ENCODE assay signal across 24 cellular contexts in the genomic region with DNA sequence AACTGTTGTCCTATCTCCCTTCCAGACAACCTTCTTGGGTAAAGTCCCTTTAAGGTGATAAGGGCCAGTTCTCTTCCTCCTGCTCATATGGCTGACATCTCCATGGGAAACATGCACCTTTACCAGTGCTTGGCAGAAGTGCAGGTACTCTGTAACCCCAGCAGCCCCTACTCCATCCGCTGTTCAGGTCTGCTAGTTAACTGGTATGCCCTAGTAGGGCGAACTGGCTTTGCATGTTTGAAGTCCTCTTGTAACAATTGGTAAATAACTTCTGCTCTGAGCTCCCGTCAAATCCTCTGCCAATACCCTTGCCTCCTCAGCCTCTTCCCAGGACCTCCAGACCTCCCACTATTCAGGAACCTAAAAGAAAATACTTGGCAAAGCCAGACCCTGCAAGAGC.
DNase-seq lines count a peak whose midpoint lies in the region; ATAC-seq and TF ChIP-seq lines count a peak whose summit lies in the region.
"Had no signal": no experiment of that assay in that cellular context is flagged by ENCODE, and none has a peak within 500 bp of the region (broad histone marks: within the 10 kb centered on the region; RNA-seq: fewer than 3 reads in every experiment).

No MANE protein-coding gene starts in this region.

- H3K23ac ChIP-seq in IMR-90 (ENCODE audit: low read depth, low read length), result no peak overlapping the region

- H3K4me1 Mint-ChIP-seq in stimulated activated naive CD8-positive, alpha-beta T cell treated with anti-CD3 and anti-CD28 coated beads, Interleukin-15, amount 100 ng/mL, for 72 hours, result no peaks in the 10 kb centered on the region

- no peak overlapping the region for H4K91ac ChIP-seq in IMR-90 (ENCODE audit: insufficient read depth, low read depth, low read length)

- no peaks in the 10 kb centered on the region for H3K27me3 Mint-ChIP-seq in stimulated activated naive CD8-positive, alpha-beta T cell treated with anti-CD3 and anti-CD28 coated beads, Interleukin-15, amount 100 ng/mL, for 72 hours
- H3K27me3 Mint-ChIP-seq: effector memory CD8-positive, alpha-beta T cell; natural killer cell treated with Interleukin-12 subunit alpha and Interleukin-12 subunit beta and Interleukin-15 and Interleukin-18, amount 100 ng/mL, for 72 hours; progenitor cell of endocrine pancreas had no signal

- H3K9ac ChIP-seq in IMR-90 (ENCODE audit: low read depth, low read length), result no peak overlapping the region
- no peak overlapping the region for H3K9ac ChIP-seq in smooth muscle cell (ENCODE audit: low read depth)

- H2AFZ ChIP-seq in IMR-90 (replicated peaks; ENCODE audit: low read length, poor library complexity) (peak overlapping the region; percentile 38), smooth muscle cell (ENCODE audit: low read depth) (peak overlapping the region; percentile 5), osteoblast (ENCODE audit: low read length) (no peak overlapping the region)

- no peak overlapping the region for H4K5ac ChIP-seq in IMR-90 (ENCODE audit: low read depth, low read length)

- H4K8ac ChIP-seq in IMR-90 (ENCODE audit: low read depth in 2 of 2, low read length in 2 of 2), result no peak overlapping the region

- H2AK5ac ChIP-seq in IMR-90 (ENCODE audit: low read depth, low read length), result no peak overlapping the region

- in situ Hi-C loops in IMR-90 (cut with MboI; ENCODE audit: low sequenced_read_pairs), result no loop called here

- H3K79me2 ChIP-seq in smooth muscle cell (ENCODE audit: low read depth) (no peaks in the 10 kb centered on the region), osteoblast (ENCODE audit: insufficient read depth, low read length) (no peaks in the 10 kb centered on the region)

- no peaks in the 10 kb centered on the region for H3K27me3 ChIP-seq in IMR-90 (ENCODE audit: control insufficient read depth, insufficient read depth, low read length)
- H3K27me3 ChIP-seq in ascending aorta, result no peaks in the 10 kb centered on the region
- no peaks in the 10 kb centered on the region for H3K27me3 ChIP-seq in smooth muscle cell (ENCODE audit: low read depth)
- no peaks in the 10 kb centered on the region for H3K27me3 ChIP-seq in osteoblast (ENCODE audit: insufficient read depth, low read length)
- H3K27me3 ChIP-seq: SJSA1, spleen had no signal

- H3K4me3 ChIP-seq in IMR-90 (ENCODE audit: insufficient read depth, low read depth, low read length), result no peak overlapping the region
- H3K4me3 ChIP-seq in ascending aorta, result no peak overlapping the region
- no peak overlapping the region for H3K4me3 ChIP-seq in mesodermal cell (ENCODE audit: extremely low read depth, insufficient read depth, low read length, poor library complexity, severe bottlenecking)
- no peak overlapping the region for H3K4me3 ChIP-seq in smooth muscle cell
- no peak overlapping the region for H3K4me3 ChIP-seq in osteoblast (ENCODE audit: insufficient read depth, low read length)
- H3K4me3 ChIP-seq: SJSA1, spleen had no signal

- H3K4ac ChIP-seq in IMR-90 (ENCODE audit: low read depth, low read length), result no peak overlapping the region

- intact Hi-C loops in IMR-90 (cut with micrococcal nuclease), result no loop called here
- intact Hi-C loops in ascending aorta (cut with DNase I), result no loop called here

- no peak overlapping the region for H2BK15ac ChIP-seq in IMR-90 (ENCODE audit: low read depth, low read length)

- H3K9me3 ChIP-seq in IMR-90 (ENCODE audit: control insufficient read depth, insufficient read depth, low read length) (no peaks in the 10 kb centered on the region), ascending aorta (no peaks in the 10 kb centered on the region), mesodermal cell (ENCODE audit: control insufficient read depth, low read length) (peaks cover 3% of the 10 kb centered on the region), smooth muscle cell (replicated peaks; ENCODE audit: low read depth) (no peaks in the 10 kb centered on the region), osteoblast (ENCODE audit: low read depth, low read length) (no peaks in the 10 kb centered on the region)
- H3K9me3 ChIP-seq: SJSA1 had no signal

- no CpG with 5 or more reads among the region's 3 CpGs for WGBS in IMR-90 (ENCODE audit: extremely low coverage in 2 of 2, insufficient read length in 1 of 2), 2 experiments
- 100% methylated on average over 3 of the region's 3 CpGs; no CpG with 5 or more reads in 1 of the 2 experiments for WGBS in mesodermal cell (ENCODE audit: insufficient coverage in 2 of 2), 2 experiments
- WGBS in smooth muscle cell (ENCODE audit: low lambda C conversion rate), result 88% methylated on average over 3 of the region's 3 CpGs

- TF ChIP-seq POLR2A in IMR-90 (IDR thresholded peaks at IDR 0.05; ENCODE audit: low read depth, low read length), result no peak

- peaks cover 18% of the 10 kb centered on the region for H3F3A ChIP-seq in smooth muscle cell (ENCODE audit: low read depth)

- H2AK9ac ChIP-seq in IMR-90 (replicated peaks; ENCODE audit: low read depth, low read length, poor library complexity), result no peak overlapping the region

- H3K4me1 ChIP-seq in IMR-90 (ENCODE audit: control insufficient read depth, insufficient read depth, low read length) (no peaks in the 10 kb centered on the region), ascending aorta (peaks cover 3 to 14% of the 10 kb centered on the region in 2 donors), mesodermal cell (ENCODE audit: control insufficient read depth, insufficient read depth, low read length, poor library complexity, severe bottlenecking) (peaks cover 37% of the 10 kb centered on the region), smooth muscle cell (ENCODE audit: low read depth) (peaks cover 26% of the 10 kb centered on the region), osteoblast (ENCODE audit: insufficient read depth, low read length) (peaks cover 9% of the 10 kb centered on the region)

- H2BK20ac ChIP-seq in IMR-90 (ENCODE audit: low read depth, low read length), result no peak overlapping the region

- DNase-seq in IMR-90 (no peak), ascending aorta (ENCODE audit: low spot score in 2 of 2) (no peak), smooth muscle cell (lab: John Stamatoyannopoulos, UW; ENCODE audit: unreplicated experiment) (no peak), osteoblast (ENCODE audit: insufficient read length, low spot score, missing footprints) (no peak), NCI-H1048 (lab: John Stamatoyannopoulos, UW) (no peak)
- no peak for DNase-seq in stimulated activated naive CD8-positive, alpha-beta T cell treated with anti-CD3 and anti-CD28 coated beads, Interleukin-15, amount 100 ng/mL, for 72 hours
- DNase-seq: effector memory CD8-positive, alpha-beta T cell; H9; kidney glomerular epithelial cell; NCI-H1105; NCI-H2029 treated with DMSO at 0.1 percent for 48 hours; NCI-H446; spleen; stimulated activated CD4-positive, alpha-beta T cell treated with anti-CD3 and anti-CD28 coated beads, Interleukin-4, amount 100 ng/mL, for 1 hour; stimulated activated naive CD4-positive, alpha-beta T cell treated with Interleukin-2 at 50 U/mL for 16 hours had no signal

- no peaks in the 10 kb centered on the region for H3K9me1 ChIP-seq in IMR-90 (ENCODE audit: insufficient read depth, low read length)

- H3K27ac Mint-ChIP-seq in stimulated activated naive CD8-positive, alpha-beta T cell treated with anti-CD3 and anti-CD28 coated beads, Interleukin-15, amount 100 ng/mL, for 72 hours, result no peak overlapping the region
- H3K27ac Mint-ChIP-seq: activated naive CD4-positive, alpha-beta T cell treated with anti-CD3 and anti-CD28 coated beads, Interleukin-2, amount 50 U/mL, for 72 hours; effector memory CD8-positive, alpha-beta T cell; natural killer cell treated with Interleukin-12 subunit alpha and Interleukin-12 subunit beta and Interleukin-15 and Interleukin-18, amount 100 ng/mL, for 72 hours; progenitor cell of endocrine pancreas; T-helper 1 cell treated with Interleukin-12 subunit alpha and Interleukin-12 subunit beta and Interleukin-4 antibody, amounts not matched to agents 30 μg/mL and 1 μg/mL, for 36 hours had no signal

- no TSS peak for BruUV-seq in IMR-90 (replicated peaks; lab: Mats Ljungman, UMichigan)

- POLR2A ChIA-PET in IMR-90 (lab: Charles Lee; ENCODE audit: unreplicated experiment), result no interaction called here

- no peaks in the 10 kb centered on the region for H3K79me1 ChIP-seq in IMR-90 (ENCODE audit: low read depth in 1 of 2, low read length in 2 of 2)

- no peaks in the 10 kb centered on the region for H3K9me3 Mint-ChIP-seq in stimulated activated naive CD8-positive, alpha-beta T cell treated with anti-CD3 and anti-CD28 coated beads, Interleukin-15, amount 100 ng/mL, for 72 hours
- H3K9me3 Mint-ChIP-seq: H9 had no signal

- TF ChIP-seq CTCF in IMR-90 (conservative IDR thresholded peaks at IDR 0.05; ENCODE audit: low read depth, low read length) (no peak), ascending aorta (IDR thresholded peaks at IDR 0.05) (no peak), smooth muscle cell (IDR thresholded peaks at IDR 0.05; ENCODE audit: borderline replicate concordance, insufficient read depth, poor library complexity, severe bottlenecking) (no peak), osteoblast (IDR thresholded peaks at IDR 0.05; ENCODE audit: extremely low read depth, low read depth, low read length) (no peak)

- H3K36me3 ChIP-seq in IMR-90 (ENCODE audit: control insufficient read depth, insufficient read depth, low read length), result no peaks in the 10 kb centered on the region
- H3K36me3 ChIP-seq in ascending aorta, result no peaks in the 10 kb centered on the region
- H3K36me3 ChIP-seq in mesodermal cell (ENCODE audit: control insufficient read depth, insufficient read depth, low read length), result no peaks in the 10 kb centered on the region
- H3K36me3 ChIP-seq in smooth muscle cell (ENCODE audit: low read depth), result no peaks in the 10 kb centered on the region
- H3K36me3 ChIP-seq in osteoblast (ENCODE audit: insufficient read depth, low read length), result no peaks in the 10 kb centered on the region
- H3K36me3 ChIP-seq: SJSA1, spleen had no signal

- H3K27ac ChIP-seq in IMR-90 (ENCODE audit: insufficient read depth, low read length) (no peak overlapping the region), ascending aorta (peak overlapping the region; percentile 62 to 83), mesodermal cell (ENCODE audit: low read depth, low read length, severe bottlenecking) (peak overlapping the region; percentile 99), smooth muscle cell (ENCODE audit: low read depth) (peak overlapping the region; percentile 88), osteoblast (ENCODE audit: low read depth, low read length) (no peak overlapping the region)

- no peak overlapping the region for H2BK120ac ChIP-seq in IMR-90 (ENCODE audit: low read depth, low read length)

- no peak overlapping the region for H3K4me3 Mint-ChIP-seq in stimulated activated naive CD8-positive, alpha-beta T cell treated with anti-CD3 and anti-CD28 coated beads, Interleukin-15, amount 100 ng/mL, for 72 hours
- H3K4me3 Mint-ChIP-seq: effector memory CD8-positive, alpha-beta T cell; H9; mesothelial cell of epicardium; natural killer cell treated with Interleukin-12 subunit alpha and Interleukin-12 subunit beta and Interleukin-15 and Interleukin-18, amount 100 ng/mL, for 72 hours; T-helper 1 cell treated with Interleukin-12 subunit alpha and Interleukin-12 subunit beta and Interleukin-4 antibody, amounts not matched to agents 30 μg/mL and 1 μg/mL, for 36 hours had no signal

- H3K14ac ChIP-seq in IMR-90 (replicated peaks; ENCODE audit: low read depth, low read length), result no peak overlapping the region

- dilution Hi-C loops in IMR-90 (cut with HindIII; ENCODE audit: low sequenced_read_pairs, unreplicated experiment), result no loop called here

- no peak overlapping the region for H3K4me2 ChIP-seq in IMR-90 (ENCODE audit: low read depth, low read length)
- peak overlapping the region; percentile 78 for H3K4me2 ChIP-seq in smooth muscle cell
- no peak overlapping the region for H3K4me2 ChIP-seq in osteoblast (ENCODE audit: insufficient read depth, low read length)

- no peak overlapping the region for H3K56ac ChIP-seq in IMR-90 (ENCODE audit: extremely low read depth, insufficient read depth, low read length)

- TF ChIP-seq RAD21 in IMR-90 (IDR thresholded peaks at IDR 0.05; ENCODE audit: low read length), result no peak

- ATAC-seq in IMR-90 (ENCODE audit: low read depth) (no peak), HG03442 (IDR thresholded peaks at IDR 0.05; ENCODE audit: unreplicated experiment) (no peak)
- no peak for ATAC-seq in stimulated activated naive CD8-positive, alpha-beta T cell treated with anti-CD3 and anti-CD28 coated beads, Interleukin-15, amount 100 ng/mL, for 72 hours
- ATAC-seq: activated naive CD4-positive, alpha-beta T cell treated with anti-CD3 and anti-CD28 coated beads, Interleukin-2, amount 50 U/mL, for 72 hours; effector memory CD8-positive, alpha-beta T cell; natural killer cell treated with Interleukin-12 subunit alpha and Interleukin-12 subunit beta and Interleukin-15 and Interleukin-18, amount 100 ng/mL, for 72 hours; Panc1 had no signal

- H3K18ac ChIP-seq in IMR-90 (ENCODE audit: low read depth, low read length), result no peak overlapping the region

- no peak overlapping the region for H2BK5ac ChIP-seq in IMR-90 (ENCODE audit: low read depth, low read length, poor library complexity, severe bottlenecking)

- CTCF ChIA-PET in IMR-90 (lab: Yijun Ruan, JAX), result no interaction called here

- no peaks in the 10 kb centered on the region for H4K20me1 ChIP-seq in IMR-90 (ENCODE audit: insufficient read depth, low read length)
- H4K20me1 ChIP-seq in smooth muscle cell (ENCODE audit: low read depth), result no peaks in the 10 kb centered on the region
- no peaks in the 10 kb centered on the region for H4K20me1 ChIP-seq in osteoblast (ENCODE audit: insufficient read depth, low read length)

Comparison
In these comparisons a context has a peak if more than half of its experiments do, and no peak if none do; other contexts are left out.
1. H3K27ac ChIP-seq: peak in ascending aorta (2 of 2), mesodermal cell (single experiment) and smooth muscle cell (single experiment); none in IMR-90 (single experiment) and osteoblast (single experiment).